ENCODE assay signal across 1 cellular context in genomic region chr2:176130153-176130916, GRCh38.
A peak's percentile ranks its signal among the peaks of the same experiment; 100 is the strongest.
TF ChIP-seq lines count a peak whose summit lies in the region.

No MANE protein-coding gene starts in this region.

TF ChIP-seq in endothelial cell of umbilical vein, 7 proteins besides CTCF, POLR2A, EP300 and RAD21:
- no peak for TF ChIP-seq JUN (IDR thresholded peaks at IDR 0.05; ENCODE audit: borderline replicate concordance, insufficient read depth, insufficient read length, low read depth)
- peak; percentile 63 for TF ChIP-seq POLR2AphosphoS5 (IDR thresholded peaks at IDR 0.05; ENCODE audit: insufficient read depth, low read depth, low read length)
- TF ChIP-seq FOS (IDR thresholded peaks at IDR 0.05; ENCODE audit: borderline replicate concordance, insufficient read depth, low read length) = peak; percentile 13
- TF ChIP-seq GATA2 (IDR thresholded peaks at IDR 0.05; ENCODE audit: insufficient read depth, insufficient read length, low read depth, low read length) = no peak
